27 cellular contexts compared by ENCODE assay signal in genomic region chr1:24139159-24139489, GRCh38. TPM values are rescaled to one million over a fixed set of nuclear protein-coding genes. Genes with fewer than 3 reads are reported as not detected.
A peak's percentile ranks its signal among the peaks of the same experiment; 100 is the strongest.
DNase-seq lines count a peak whose midpoint lies in the region; ATAC-seq, FAIRE-seq and TF ChIP-seq lines count a peak whose summit lies in the region.
"Had no signal": no experiment of that assay in that cellular context is flagged by ENCODE, and none has a peak within 500 bp of the region (broad histone marks: within the 10 kb centered on the region; RNA-seq: fewer than 3 reads in every experiment).

No MANE protein-coding gene starts in this region.

- peak; percentile 1 for DNase-seq in activated naive CD4-positive, alpha-beta T cell treated with anti-CD3 and anti-CD28 coated beads, Interleukin-2, amount 10 ng/mL, durations not matched to agents 7 days and 5 days
- no peak for DNase-seq in activated naive CD4-positive, alpha-beta T cell (lab: John Stamatoyannopoulos, UW)
- DNase-seq in K562 (ENCODE audit: extremely low read depth in 1 of 4, low spot score in 3 of 4) = no peak
- DNase-seq in pancreas = no peak
- DNase-seq in ureter (ENCODE audit: low spot score) = no peak
- DNase-seq: 8988T; ACHN; AML-193; BE2C; CD4-positive, alpha-beta T cell; CD8-positive, alpha-beta memory T cell; DMS 273 treated with DMSO at 0.1 percent for 48 hours; DMS79; EL; GDM1; H9; HFFc6 had no signal

- no peaks in the 10 kb centered on the region for H3K9me1 ChIP-seq in K562 (ENCODE audit: control insufficient read depth, insufficient read depth, low read length)

- POLR2A ChIA-PET in K562 (lab: Yijun Ruan, JAX) = no interaction called here

- H3K9me3 ChIP-seq in K562 (replicated peaks; ENCODE audit: control insufficient read depth, insufficient read depth, low read depth, low read length) = no peaks in the 10 kb centered on the region
- no peaks in the 10 kb centered on the region for H3K9me3 ChIP-seq in pancreas
- H3K9me3 ChIP-seq: A549, BE2C had no signal

- H3K79me2 ChIP-seq in K562 (ENCODE audit: control insufficient read depth, insufficient read depth, low read length) = no peaks in the 10 kb centered on the region

- H3K4me2 ChIP-seq in K562 (ENCODE audit: insufficient read depth, low read length) = no peak overlapping the region
- H3K4me2 ChIP-seq: A549, GM23338 had no signal

- peaks cover 2% of the 10 kb centered on the region for H3K9me3 Mint-ChIP-seq in activated naive CD4-positive, alpha-beta T cell treated with anti-CD3 and anti-CD28 coated beads, Interleukin-2, amount 10 ng/mL, durations not matched to agents 7 days and 5 days
- H3K9me3 Mint-ChIP-seq: CD4-positive, alpha-beta T cell; CD8-positive, alpha-beta memory T cell; GM23338; H9; HFFc6 had no signal

- H3K36me3 Mint-ChIP-seq in activated naive CD4-positive, alpha-beta T cell treated with anti-CD3 and anti-CD28 coated beads, Interleukin-2, amount 10 ng/mL, durations not matched to agents 7 days and 5 days = no peaks in the 10 kb centered on the region
- H3K36me3 Mint-ChIP-seq: CD14-positive monocyte; CD8-positive, alpha-beta memory T cell had no signal

- peaks cover 21% of the 10 kb centered on the region for H4K20me1 ChIP-seq in K562 (replicated peaks; ENCODE audit: control insufficient read depth, insufficient read depth, low read length)
- H4K20me1 ChIP-seq: BLaER1 treated with 17β-estradiol and CSF1 and Interleukin-3, amounts not matched to agents 10 nM and 100 nM had no signal

- peaks cover 42 to 62% of the 10 kb centered on the region in 2 experiments for H3K27me3 ChIP-seq in K562 (ENCODE audit: control insufficient read depth in 2 of 2, insufficient read depth in 2 of 2, low read length in 2 of 2)
- H3K27me3 ChIP-seq in pancreas = no peaks in the 10 kb centered on the region
- H3K27me3 ChIP-seq: BE2C; BLaER1 treated with 17β-estradiol and CSF1 and Interleukin-3, amounts not matched to agents 10 nM and 100 nM had no signal

- TF ChIP-seq RAD21 in K562 (CRISPR knock-in tag; conservative IDR thresholded peaks at IDR 0.05 in 1 of 2, IDR thresholded peaks at IDR 0.05 in 1 of 2) = no peak

- CTCF ChIA-PET in activated naive CD4-positive, alpha-beta T cell treated with anti-CD3 and anti-CD28 coated beads, Interleukin-2, amount 10 ng/mL, durations not matched to agents 7 days and 5 days (lab: Charles Lee) = no interaction called here
- CTCF ChIA-PET in K562 (lab: Yijun Ruan, JAX; ENCODE audit: low intra/inter-chr PET ratio) = no interaction called here

- H3K27me3 Mint-ChIP-seq in activated naive CD4-positive, alpha-beta T cell treated with anti-CD3 and anti-CD28 coated beads, Interleukin-2, amount 10 ng/mL, durations not matched to agents 7 days and 5 days = peaks cover 39% of the 10 kb centered on the region

- H3K36me3 ChIP-seq in K562 (ENCODE audit: control insufficient read depth, insufficient read depth, low read length) (no peaks in the 10 kb centered on the region), pancreas (peaks cover 0 to 19% (median 0%) of the 10 kb centered on the region in 3 donors)
- H3K36me3 ChIP-seq: BE2C; BLaER1 treated with 17β-estradiol and CSF1 and Interleukin-3, amounts not matched to agents 10 nM and 100 nM had no signal

- no peak overlapping the region for H3K27ac Mint-ChIP-seq in activated naive CD4-positive, alpha-beta T cell treated with anti-CD3 and anti-CD28 coated beads, Interleukin-2, amount 10 ng/mL, durations not matched to agents 7 days and 5 days
- H3K27ac Mint-ChIP-seq: CD4-positive, alpha-beta T cell; CD8-positive, alpha-beta memory T cell; GM23338; H9; HFFc6 had no signal

- intact Hi-C loops in K562 (cut with micrococcal nuclease) = no loop called here
- intact Hi-C loops in pancreas (cut with DNase I) = no loop called here

- H3K4me3 Mint-ChIP-seq in activated naive CD4-positive, alpha-beta T cell treated with anti-CD3 and anti-CD28 coated beads, Interleukin-2, amount 10 ng/mL, durations not matched to agents 7 days and 5 days = no peak overlapping the region
- H3K4me3 Mint-ChIP-seq: CD14-positive monocyte; CD4-positive, alpha-beta T cell; CD8-positive, alpha-beta memory T cell; GM23338; H9; HFFc6 had no signal

- H3K27ac ChIP-seq in K562 (ENCODE audit: extremely low read depth, low read depth, low read length) = no peak overlapping the region
- peak overlapping the region; percentile 75 to 87 (median 82) for H3K27ac ChIP-seq in pancreas
- H3K27ac ChIP-seq: A549; BLaER1 treated with 17β-estradiol and CSF1 and Interleukin-3, amounts not matched to agents 10 nM and 100 nM had no signal

- H3K4me1 ChIP-seq in K562 (replicated peaks in 1 of 2; ENCODE audit: control insufficient read depth in 2 of 2, insufficient read depth in 2 of 2, low read length in 2 of 2) = peaks cover 0 to 3% of the 10 kb centered on the region in 2 experiments; a peak in 1 of 5 replicates
- peaks cover 9 to 36% (median 17%) of the 10 kb centered on the region in 3 donors for H3K4me1 ChIP-seq in pancreas
- H3K4me1 ChIP-seq: BE2C had no signal

- no peak overlapping the region for H3K4me3 ChIP-seq in K562
- peak overlapping the region in 2 of 4 donors; percentile 63 to 74 for H3K4me3 ChIP-seq in pancreas
- H3K4me3 ChIP-seq: A549; BLaER1 treated with 17β-estradiol and CSF1 and Interleukin-3, amounts not matched to agents 10 nM and 100 nM; GM12878; GM23338 had no signal

- in situ Hi-C loops in K562 (cut with MboI) = no loop called here

- BruUV-seq in K562 (replicated peaks; lab: Mats Ljungman, UMichigan) = no TSS peak

- peaks cover 4% of the 10 kb centered on the region for H3K4me1 Mint-ChIP-seq in activated naive CD4-positive, alpha-beta T cell treated with anti-CD3 and anti-CD28 coated beads, Interleukin-2, amount 10 ng/mL, durations not matched to agents 7 days and 5 days
- H3K4me1 Mint-ChIP-seq: CD14-positive monocyte, GM23338 had no signal

- H2AFZ ChIP-seq in K562 (ENCODE audit: low read depth, low read length) = no peak overlapping the region
- H2AFZ ChIP-seq: GM23338 had no signal

- no peak overlapping the region for H3K9ac ChIP-seq in K562 (ENCODE audit: insufficient read depth in 1 of 2, low read depth in 2 of 2, low read length in 2 of 2)
- H3K9ac ChIP-seq: BLaER1 treated with 17β-estradiol and CSF1 and Interleukin-3, amounts not matched to agents 10 nM and 100 nM had no signal

- FAIRE-seq in K562 (lab: Jason Lieb, UNC) (no peak), pancreas (lab: Jason Lieb, UNC) (no peak)
- FAIRE-seq: A549, D721Med, GM12878, GM19239 had no signal

- 0% methylated on average over 2 of the region's 2 CpGs for WGBS in K562 (ENCODE audit: insufficient coverage, low coverage, missing lambda C conversion rate)
- WGBS in pancreas, 2 donors = 39 to 56% methylated on average over 2 of the region's 2 CpGs

- TF ChIP-seq EP300 in K562 (IDR thresholded peaks at IDR 0.05; ENCODE audit: low read length) = no peak

- ATAC-seq in K562 (no peak), pancreas (no peak), GM21381 (IDR thresholded peaks at IDR 0.05; ENCODE audit: unreplicated experiment) (no peak)
- ATAC-seq: A549, GM12878, GM23338, HCT116 had no signal

- TF ChIP-seq POLR2A in K562 (conservative IDR thresholded peaks at IDR 0.05) = no peak

- TF ChIP-seq CTCF in K562 (IDR thresholded peaks at IDR 0.05 in 2 of 3, conservative IDR thresholded peaks at IDR 0.05 in 1 of 3; ENCODE audit: insufficient read depth in 2 of 3, low read depth in 1 of 3, low read length in 3 of 3) (no peak), pancreas (IDR thresholded peaks at IDR 0.05) (no peak)

RNA-seq across cellular contexts. Expression of gene IL22RA1, which starts 3.8 kb away (rescaled TPM):
- not detected in 2 replicates for total RNA-seq in K562 (2011; cell fraction: chromatin; rRNA removed; ENCODE audit: low replicate concordance)
- total RNA-seq in K562 (2011; cell fraction: nucleolus; rRNA removed) = not detected in 2 replicates
- total RNA-seq in K562 (2011; cell fraction: nucleoplasm; rRNA removed) = not detected in 2 replicates
- total RNA-seq in K562 (2014; rRNA removed) = not detected in 2 replicates
- total RNA-seq in K562 (2014; rRNA removed; fragmentation: Illumina TruSeq; extraction: Trizol) = not detected in 2 replicates
- not detected in 2 replicates for total RNA-seq in K562 (2015; rRNA removed; fragmentation: Illumina TruSeq; extraction: Trizol)
- 0.11 TPM in 1 of 2 replicates, not detected in the other for total RNA-seq in K562 (2021)
- polyA plus RNA-seq in K562 (2011; rRNA removed) = not detected in 2 replicates
- not detected in 2 replicates for polyA plus RNA-seq in K562 (2011; cell fraction: cytosol; rRNA removed)
- polyA plus RNA-seq in K562 (2011; cell fraction: nucleus; rRNA removed) = not detected in 2 replicates
- polyA plus RNA-seq in K562 (2012) = not detected in 2 replicates
- not detected in 2 replicates for polyA plus RNA-seq in K562 (2014; fragmentation: Illumina TruSeq; extraction: Trizol)
- not detected for polyA plus RNA-seq in K562 (2014; fragmentation: Nextera tagmentation; extraction: Ambion mirVana)
- not detected in 2 replicates for polyA plus RNA-seq in K562 (2014; rRNA removed)
- polyA minus RNA-seq in K562 (2011; rRNA and poly(A)+ RNA removed) = not detected in 2 replicates
- polyA minus RNA-seq in K562 (2011; cell fraction: cytosol; rRNA and poly(A)+ RNA removed) = not detected in 2 replicates
- polyA minus RNA-seq in K562 (2011; cell fraction: nucleus; rRNA and poly(A)+ RNA removed) = not detected in 2 replicates
- total RNA-seq in pancreas = 100 to 1,000 TPM in 4 of 6 donors, 10 to 100 TPM in 2; 62.5 to 164 (median 123) TPM
- 10 to 100 TPM; 68.8 to 87.5 TPM for polyA plus RNA-seq in pancreas
- 0.21 TPM for total RNA-seq in ureter
- total RNA-seq: CD4-positive, alpha-beta T cell; CD8-positive, alpha-beta memory T cell; GM12878; HFFc6 had no signal
- polyA plus RNA-seq: CD14-positive monocyte; CD8-positive, alpha-beta memory T cell; GM12878 had no signal

RNA-seq across cellular contexts. Expression of gene MYOM3, which starts 27.2 kb away (rescaled TPM):
- 0.09 TPM in 1 of 2 replicates, not detected in the other for total RNA-seq in K562 (2011; cell fraction: chromatin; rRNA removed; ENCODE audit: low replicate concordance)
- not detected in 2 replicates for total RNA-seq in K562 (2011; cell fraction: nucleolus; rRNA removed)
- total RNA-seq in K562 (2011; cell fraction: nucleoplasm; rRNA removed) = not detected in 2 replicates
- total RNA-seq in K562 (2014; rRNA removed) (not detected in 2 replicates), K562 (2014; rRNA removed; fragmentation: Illumina TruSeq; extraction: Trizol) (not detected in 2 replicates), K562 (2015; rRNA removed; fragmentation: Illumina TruSeq; extraction: Trizol) (not detected in 2 replicates), K562 (2021) (not detected in 2 replicates), pancreas (1 to 10 TPM in 2 of 6 donors, under 1 TPM in 4; 0.38 to 1.7 (median 0.79) TPM), ureter (0.65 TPM)
- polyA plus RNA-seq in K562 (2011; rRNA removed) (0.01 TPM in 1 of 2 replicates, not detected in the other), K562 (2014; fragmentation: Illumina TruSeq; extraction: Trizol) (not detected in 2 replicates), K562 (2014; fragmentation: Nextera tagmentation; extraction: Ambion mirVana) (not detected), K562 (2014; rRNA removed) (not detected in 2 replicates), pancreas (1 to 10 TPM in 1 of 2 donors, under 1 TPM in 1; 0.77 to 1.2 TPM)
- not detected in 2 replicates for polyA plus RNA-seq in K562 (2011; cell fraction: cytosol; rRNA removed)
- polyA plus RNA-seq in K562 (2011; cell fraction: nucleus; rRNA removed) = 0.03 and 0.06 TPM in 2 replicates
- polyA plus RNA-seq in K562 (2012) = 0.06 TPM in 1 of 2 replicates, not detected in the other
- polyA minus RNA-seq in K562 (2011; rRNA and poly(A)+ RNA removed) = 0.11 TPM in 1 of 2 replicates, not detected in the other
- polyA minus RNA-seq in K562 (2011; cell fraction: cytosol; rRNA and poly(A)+ RNA removed) = not detected in 2 replicates
- polyA minus RNA-seq in K562 (2011; cell fraction: nucleus; rRNA and poly(A)+ RNA removed) = not detected in 2 replicates
- total RNA-seq: CD4-positive, alpha-beta T cell; CD8-positive, alpha-beta memory T cell; GM12878; GM23338; H4 had no signal
- polyA plus RNA-seq: CD14-positive monocyte; CD8-positive, alpha-beta memory T cell; GM23338 had no signal

RNA-seq across cellular contexts. Expression of gene IFNLR1, which starts 48.0 kb away (rescaled TPM):
- total RNA-seq in K562 (2011; cell fraction: chromatin; rRNA removed; ENCODE audit: low replicate concordance) = not detected in 2 replicates
- total RNA-seq in K562 (2011; cell fraction: nucleolus; rRNA removed) = not detected in 2 replicates
- total RNA-seq in K562 (2011; cell fraction: nucleoplasm; rRNA removed) = not detected in 2 replicates
- total RNA-seq in K562 (2014; rRNA removed) (not detected in 2 replicates), K562 (2014; rRNA removed; fragmentation: Illumina TruSeq; extraction: Trizol) (not detected in 2 replicates), K562 (2015; rRNA removed; fragmentation: Illumina TruSeq; extraction: Trizol) (not detected in 2 replicates), K562 (2021) (not detected in 2 replicates), pancreas (1 to 10 TPM; 3.0 to 8.4 (median 4.7) TPM), ureter (4.6 TPM)
- polyA plus RNA-seq in K562 (2011; rRNA removed) (not detected in 2 replicates), K562 (2014; fragmentation: Illumina TruSeq; extraction: Trizol) (not detected in 2 replicates), K562 (2014; fragmentation: Nextera tagmentation; extraction: Ambion mirVana) (not detected), K562 (2014; rRNA removed) (not detected in 2 replicates), pancreas (1 to 10 TPM; 2.3 to 3.4 TPM)
- polyA plus RNA-seq in K562 (2011; cell fraction: cytosol; rRNA removed) = not detected in 2 replicates
- polyA plus RNA-seq in K562 (2011; cell fraction: nucleus; rRNA removed) = not detected in 2 replicates
- polyA plus RNA-seq in K562 (2012) = not detected in 2 replicates
- polyA minus RNA-seq in K562 (2011; rRNA and poly(A)+ RNA removed) = not detected in 2 replicates
- polyA minus RNA-seq in K562 (2011; cell fraction: cytosol; rRNA and poly(A)+ RNA removed) = not detected in 2 replicates
- not detected in 2 replicates for polyA minus RNA-seq in K562 (2011; cell fraction: nucleus; rRNA and poly(A)+ RNA removed)
- total RNA-seq: HFFc6 had no signal
- polyA plus RNA-seq: CD14-positive monocyte had no signal

Comparison
In these comparisons a context has a peak if more than half of its experiments do, and no peak if none do; other contexts are left out.
1. RNA of gene IL22RA1, which starts 3.8 kb away (total RNA-seq): 62.5 to 164 TPM in pancreas; 0.21 TPM in ureter (single experiment) and 0.11 TPM in K562; every median in the first group is over 10 times any median in the second.